ENCODE assay signal across 8 cellular contexts in the genomic region with DNA sequence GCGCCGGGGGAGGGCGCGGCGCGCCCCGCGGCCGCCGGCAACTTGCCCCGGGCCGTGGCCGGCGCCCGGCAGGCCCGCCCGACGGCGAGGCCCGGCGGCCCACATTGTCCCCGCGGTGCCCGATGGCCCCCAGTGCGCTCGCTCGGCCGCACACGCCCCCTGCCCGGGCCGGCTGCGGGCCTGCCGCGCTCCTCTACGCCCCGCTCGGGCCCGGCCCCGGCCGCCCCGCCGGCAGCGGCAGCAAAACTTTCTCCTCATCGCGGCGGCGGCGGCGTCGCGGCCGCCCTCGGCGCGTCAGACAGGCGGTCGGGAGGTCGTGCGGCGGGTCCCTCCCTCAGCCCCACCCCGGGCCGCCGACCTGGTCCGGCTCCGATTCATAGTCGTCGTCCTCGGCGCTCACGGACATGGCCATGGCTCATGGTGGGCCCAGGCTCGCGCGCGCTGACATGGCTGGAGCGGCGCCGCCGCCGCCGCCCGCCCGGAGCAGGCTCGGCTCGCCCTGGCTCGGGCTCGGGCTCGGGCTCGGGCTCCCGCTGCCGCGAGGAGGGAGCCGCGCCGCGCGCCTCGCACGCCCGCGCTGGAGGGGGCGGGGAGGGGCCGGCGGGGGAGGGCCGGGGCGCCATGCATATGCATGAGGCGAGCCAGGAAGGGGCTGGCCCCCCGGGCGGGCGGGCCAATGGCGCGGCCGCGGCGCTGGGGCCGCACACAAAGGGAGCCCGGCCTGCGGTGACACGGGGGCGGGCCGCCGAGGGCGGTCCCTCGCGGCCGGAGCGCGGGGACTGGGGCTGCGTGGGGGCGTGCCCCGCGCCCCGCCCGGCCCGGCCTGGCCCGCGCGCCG.
DNase-seq lines count a peak whose midpoint lies in the region; TF ChIP-seq lines count a peak whose summit lies in the region.

No MANE protein-coding gene starts in this region.

- no peak for TF ChIP-seq EP300 in ovary (IDR thresholded peaks at IDR 0.05)

- peak overlapping the region; percentile 81 to 85 for H3K27ac ChIP-seq in ovary
- H3K27ac ChIP-seq in thymus (ENCODE audit: low read depth) = peak overlapping the region; percentile 80

- H3K9me3 Mint-ChIP-seq in activated naive CD4-positive, alpha-beta T cell treated with anti-CD3 and anti-CD28 coated beads for 36 hours = no peaks in the 10 kb centered on the region
- peaks cover 10% of the 10 kb centered on the region for H3K9me3 Mint-ChIP-seq in glutamatergic neuron (ENCODE audit: unreplicated experiment)

- H3K27ac Mint-ChIP-seq in activated naive CD4-positive, alpha-beta T cell treated with anti-CD3 and anti-CD28 coated beads for 36 hours = no peak overlapping the region
- no peak overlapping the region for H3K27ac Mint-ChIP-seq in glutamatergic neuron (ENCODE audit: unreplicated experiment)

- peak overlapping the region; percentile 43 for H3K4me3 Mint-ChIP-seq in activated naive CD4-positive, alpha-beta T cell treated with anti-CD3 and anti-CD28 coated beads for 36 hours
- H3K4me3 Mint-ChIP-seq in glutamatergic neuron (ENCODE audit: unreplicated experiment) = no peak overlapping the region

- H3K36me3 ChIP-seq in ovary (no peaks in the 10 kb centered on the region), thymus (ENCODE audit: control insufficient read depth, insufficient read depth) (peaks cover 6% of the 10 kb centered on the region)

- H3K4me1 ChIP-seq in ovary (ENCODE audit: insufficient read depth) = no peaks in the 10 kb centered on the region
- H3K4me1 ChIP-seq in thymus (ENCODE audit: control insufficient read depth, insufficient read depth, low read length) = peaks cover 9% of the 10 kb centered on the region

- H3K4me3 ChIP-seq in LNCaP clone FGC (ENCODE audit: low read depth, low read length) (peak overlapping the region; percentile 70), ovary (peak overlapping the region; percentile 62), thymus (ENCODE audit: low read length) (peak overlapping the region; percentile 73)

- no peaks in the 10 kb centered on the region for H3K27me3 ChIP-seq in ovary
- H3K27me3 ChIP-seq in thymus (ENCODE audit: control insufficient read depth, insufficient read depth) = no peaks in the 10 kb centered on the region

- H3K36me3 Mint-ChIP-seq in activated naive CD4-positive, alpha-beta T cell treated with anti-CD3 and anti-CD28 coated beads for 36 hours (ENCODE audit: low read depth) = peaks cover 3% of the 10 kb centered on the region
- H3K36me3 Mint-ChIP-seq in glutamatergic neuron (ENCODE audit: unreplicated experiment) = no peaks in the 10 kb centered on the region

- DNase-seq in G401 (ENCODE audit: low spot score) (peak; percentile 60), H4 (ENCODE audit: low spot score) (peak; percentile 68), LNCaP clone FGC (ENCODE audit: low read depth) (peak; percentile 63), SHP77 treated with DMSO at 0.1 percent for 48 hours (lab: John Stamatoyannopoulos, UW) (peak; percentile 61), glutamatergic neuron (peak; percentile 92), ovary (peak; percentile 79 to 89 (median 86))
- peak; percentile 87 for DNase-seq in activated naive CD4-positive, alpha-beta T cell treated with anti-CD3 and anti-CD28 coated beads for 36 hours

- TF ChIP-seq CTCF in LNCaP clone FGC (IDR thresholded peaks at IDR 0.05; ENCODE audit: control insufficient read depth, extremely low read depth, insufficient read depth) (no peak), glutamatergic neuron (IDR thresholded peaks at IDR 0.05; ENCODE audit: partially characterized antibody, unreplicated experiment) (no peak), ovary (IDR thresholded peaks at IDR 0.05) (no peak)

- H3K9me3 ChIP-seq in ovary = no peaks in the 10 kb centered on the region
- H3K9me3 ChIP-seq in thymus (ENCODE audit: control insufficient read depth) = no peaks in the 10 kb centered on the region

- TF ChIP-seq POLR2A in ovary (IDR thresholded peaks at IDR 0.05) = no peak

- H3K4me1 Mint-ChIP-seq in activated naive CD4-positive, alpha-beta T cell treated with anti-CD3 and anti-CD28 coated beads for 36 hours (ENCODE audit: low read depth) = peaks cover 20% of the 10 kb centered on the region
- H3K4me1 Mint-ChIP-seq in glutamatergic neuron (ENCODE audit: low read depth, unreplicated experiment) = peaks cover 17% of the 10 kb centered on the region

- CTCF ChIA-PET in activated naive CD4-positive, alpha-beta T cell treated with anti-CD3 and anti-CD28 coated beads for 36 hours (lab: Charles Lee) = no interaction called here

- WGBS in ovary, 3 donors = 1% methylated on average over 47 to 137 of the region's 138 CpGs
- WGBS in thymus = under 1% methylated on average over 138 of the region's 138 CpGs

- in situ Hi-C loops in G401 (cut with HindIII; ENCODE audit: low sequenced_read_pairs) = no loop called here

- intact Hi-C loops in activated naive CD4-positive, alpha-beta T cell treated with anti-CD3 and anti-CD28 coated beads for 36 hours (cut with micrococcal nuclease) = loop anchor here (1.0 to 10.0 kb wide), 6 partner anchors 67 to 780 kb away; a partner anchor contains a TSS
- intact Hi-C loops in ovary (cut with DNase I) = no loop called here

- H3K27me3 Mint-ChIP-seq in activated naive CD4-positive, alpha-beta T cell treated with anti-CD3 and anti-CD28 coated beads for 36 hours (ENCODE audit: low read depth) = no peaks in the 10 kb centered on the region
- H3K27me3 Mint-ChIP-seq in glutamatergic neuron (ENCODE audit: unreplicated experiment) = peaks cover 4% of the 10 kb centered on the region

Comparison
In these comparisons a context has a peak if more than half of its experiments do, and no peak if none do; other contexts are left out.
1. Peak in every context shown above with its lines: DNase-seq, H3K4me3 ChIP-seq and H3K27ac ChIP-seq.